27 cellular contexts compared by ENCODE assay signal in the genomic region with DNA sequence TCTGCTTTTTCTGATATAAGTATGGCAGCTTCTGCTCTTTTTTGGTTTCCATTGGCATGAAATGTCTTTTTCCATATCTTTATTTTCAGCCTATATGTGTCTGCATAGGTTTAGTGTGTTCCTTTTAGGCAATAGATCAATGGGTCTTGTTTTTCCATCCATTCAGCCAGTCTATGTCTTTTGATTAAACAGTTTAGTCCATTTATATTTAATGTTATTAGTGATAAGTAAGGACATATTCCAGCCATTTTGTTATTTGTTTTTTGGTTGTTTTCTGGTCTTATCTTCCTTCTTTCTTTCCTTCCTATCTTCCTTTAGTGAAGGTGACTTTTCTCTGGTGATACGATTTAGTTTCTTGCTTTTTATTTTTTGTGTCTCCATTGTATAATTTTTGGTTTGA.
"Had no signal": no experiment of that assay in that cellular context is flagged by ENCODE, and none has a peak within 500 bp of the region (broad histone marks: within the 10 kb centered on the region; RNA-seq: fewer than 3 reads in every experiment).

No MANE protein-coding gene starts in this region.

- H3K27ac ChIP-seq: stomach, suprapubic skin, testis, thoracic aorta, thyroid gland, tibial artery, tibial nerve, transverse colon, upper lobe of left lung, upper lobe of right lung, uterus, vagina had no signal

- H3K4me3 ChIP-seq: stomach, suprapubic skin, testis, thoracic aorta, thyroid gland, tibial artery, tibial nerve, transverse colon, upper lobe of left lung, upper lobe of right lung, uterus, vagina had no signal

- H3K9me3 ChIP-seq: testis, thyroid gland, uterus had no signal

- H3K36me3 ChIP-seq: stomach, suprapubic skin, thoracic aorta, thyroid gland, tibial artery, tibial nerve, transverse colon, upper lobe of left lung, upper lobe of right lung, uterus, vagina had no signal

- H3K27me3 ChIP-seq: stomach, suprapubic skin, testis, thyroid gland, tibial artery, tibial nerve, transverse colon, upper lobe of left lung, upper lobe of right lung, uterus, vagina had no signal

- ATAC-seq: stimulated activated effector memory CD8-positive, alpha-beta T cell treated with anti-CD3 and anti-CD28 coated beads, Interleukin-12 subunit alpha, Interleukin-12 subunit beta, amount 100 ng/mL, for 72 hours; stimulated activated memory B cell treated with anti-CD40 and anti-IgM and Interleukin-4, amounts not matched to agents 10 μg/mL and 1 μg/mL and 100 μg/mL, for 72 hours; stimulated activated naive B cell treated with anti-CD40 and anti-IgM and Interleukin-4, amounts not matched to agents 10 μg/mL and 1 μg/mL and 100 μg/mL, for 72 hours; stimulated activated naive CD8-positive, alpha-beta T cell treated with anti-CD3 and anti-CD28 coated beads, Interleukin-15, amount 100 ng/mL, for 72 hours; stimulated activated naive CD8-positive, alpha-beta T cell treated with anti-CD3 and anti-CD28 coated beads, Interleukin-15, Interleukin-2, amounts not matched to agents 100 U/mL and 50 U/mL, for 24 hours; upper lobe of right lung had no signal

- H3K4me1 ChIP-seq: stomach, suprapubic skin, testis, thyroid gland, tibial artery, tibial nerve, transverse colon, upper lobe of left lung, upper lobe of right lung, uterus, vagina had no signal

- DNase-seq: stimulated activated CD4-positive, alpha-beta T cell treated with anti-CD3 and anti-CD28 coated beads, Interleukin-2, amount 100 ng/mL, for 48 hours; stimulated activated CD4-positive, alpha-beta T cell treated with anti-CD3 and anti-CD28 coated beads, Interleukin-4, amount 100 ng/mL, for 1 hour; stimulated activated CD4-positive, alpha-beta T cell treated with anti-CD3 and anti-CD28 coated beads, Interleukin-4, amount 100 ng/mL, for 24 hours; stimulated activated CD4-positive, alpha-beta T cell treated with anti-CD3 and anti-CD28 coated beads, Interleukin-4, amount 100 ng/mL, for 4 hours; stimulated activated CD8-positive, alpha-beta memory T cell treated with anti-CD3 and anti-CD28 coated beads, Interleukin-4, amount 100 ng/mL, for 48 hours; stimulated activated naive B cell treated with anti-CD40 and anti-IgM and Interleukin-4, amounts not matched to agents 10 μg/mL and 1 μg/mL and 100 μg/mL, for 72 hours; stimulated activated naive CD4-positive, alpha-beta T cell; stimulated activated naive CD4-positive, alpha-beta T cell treated with Interleukin-2 at 50 U/mL for 16 hours; stimulated activated naive CD8-positive, alpha-beta T cell treated with anti-CD3 and anti-CD28 coated beads, Interleukin-15, amount 100 ng/mL, for 72 hours; stimulated activated naive CD8-positive, alpha-beta T cell treated with anti-CD3 and anti-CD28 coated beads, Interleukin-15, Interleukin-2, amounts not matched to agents 100 U/mL and 50 U/mL, for 24 hours; stomach; substantia nigra; testis; thyroid gland; tibial artery; transverse colon; trophoblast cell; upper lobe of left lung; upper lobe of right lung; uterus had no signal

- FAIRE-seq: urothelium cell line had no signal
